Comparison of ENCODE assay signal across 8 cellular contexts in the genomic region with DNA sequence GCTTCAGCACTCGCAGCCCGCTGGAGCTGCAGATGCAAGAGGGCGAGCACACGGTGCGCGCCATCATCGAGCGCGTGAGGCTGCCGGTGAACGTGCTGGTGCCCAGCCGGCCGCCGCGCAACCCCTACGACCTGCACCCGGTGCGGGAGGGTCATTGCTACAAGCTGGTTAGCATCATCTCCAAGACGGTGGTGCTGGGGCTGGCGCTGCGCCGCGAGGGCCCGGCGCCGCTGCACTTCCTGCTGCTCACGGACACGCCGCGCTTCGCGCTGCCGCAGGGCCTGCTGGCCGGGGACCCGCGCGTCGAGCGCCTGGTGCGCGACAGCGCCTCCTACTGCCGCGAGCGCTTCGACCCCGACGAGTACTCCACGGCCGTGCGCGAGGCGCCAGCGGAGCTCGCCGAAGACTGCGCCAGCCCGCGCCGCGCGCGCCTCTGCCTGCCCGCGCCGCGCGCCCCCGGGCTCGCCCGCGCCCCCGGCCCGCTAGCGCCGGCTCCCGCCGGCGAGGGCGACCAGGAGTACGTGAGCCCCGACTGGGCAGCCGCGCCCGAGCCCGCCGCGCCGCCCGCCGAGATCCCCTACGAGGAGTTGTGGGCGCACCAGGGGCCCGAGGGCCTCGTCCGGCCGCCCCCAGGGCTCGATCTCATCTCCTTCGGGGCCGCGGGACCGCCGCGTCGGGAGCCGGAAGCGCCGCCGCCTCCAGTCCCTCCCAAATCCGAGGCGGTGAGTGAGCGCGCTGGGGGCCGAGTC. TPM values are rescaled to one million over a fixed set of nuclear protein-coding genes. Genes with fewer than 3 reads are reported as not detected.
DNase-seq lines count a peak whose midpoint lies in the region; ATAC-seq and TF ChIP-seq lines count a peak whose summit lies in the region.

No MANE protein-coding gene starts in this region.

- H3K27me3 Mint-ChIP-seq in osteocyte (ENCODE audit: unreplicated experiment), result no peaks in the 10 kb centered on the region

- H3K9me3 ChIP-seq in HCT116 (ENCODE audit: control insufficient read depth in 1 of 2, insufficient read depth in 1 of 2, low read depth in 1 of 2, low read length in 2 of 2), result no peaks in the 10 kb centered on the region
- H3K9me3 ChIP-seq in thymus (ENCODE audit: control insufficient read depth), result no peaks in the 10 kb centered on the region
- no peaks in the 10 kb centered on the region for H3K9me3 ChIP-seq in WERI-Rb-1 (ENCODE audit: severe bottlenecking)

- H3K27ac ChIP-seq in HCT116 (ENCODE audit: low read depth, low read length) (peak overlapping the region; percentile 36; the same call in 1 of the 2 replicates), thymus (ENCODE audit: low read depth) (no peak overlapping the region), WERI-Rb-1 (no peak overlapping the region)

- H3K4me3 ChIP-seq in HCT116 (replicated peaks in 1 of 2; ENCODE audit: low read depth in 1 of 2, low read length in 2 of 2), result peak overlapping the region; percentile 44 to 58
- peak overlapping the region; percentile 45 to 53 for H3K4me3 ChIP-seq in foreskin fibroblast (ENCODE audit: low read depth in 1 of 2, low read length in 2 of 2)
- H3K4me3 ChIP-seq in thymus (ENCODE audit: low read length), result peak overlapping the region; percentile 55
- H3K4me3 ChIP-seq in WERI-Rb-1 (ENCODE audit: low read depth, low read length), result no peak overlapping the region

- peak overlapping the region; percentile 82 for H3K4me3 Mint-ChIP-seq in osteocyte (ENCODE audit: unreplicated experiment)

- H3K9me2 ChIP-seq in HCT116 (ENCODE audit: insufficient read depth), result no peaks in the 10 kb centered on the region

- no peaks in the 10 kb centered on the region for H3K79me2 ChIP-seq in HCT116 (ENCODE audit: insufficient read depth, low read length)

- intact Hi-C loops in HCT116 (cut with micrococcal nuclease), result no loop called here

- CTCF ChIA-PET in GM10248 (lab: Yijun Ruan, JAX) (interaction anchor here (0.6 to 3.2 kb wide), 24 partner anchors 9 to 237 kb away, joined by 3 to 21 read pairs (median 4); a partner anchor contains a TSS), HCT116 (lab: Charles Lee) (interaction anchor here (1.0 kb wide), 1 partner anchor 13 kb away, joined by 3 read pairs; no protein-coding TSS in a partner anchor)

- BruUV-seq in HCT116 (replicated peaks; lab: Mats Ljungman, UMichigan), result no TSS peak

- 0 out of 2 replicates have a peak, but pooled peaks have one; percentile 6 for TF ChIP-seq RAD21 in HCT116 (IDR thresholded peaks at IDR 0.05; ENCODE audit: low read depth)

- no peaks in the 10 kb centered on the region for H3K27me3 ChIP-seq in HCT116 (ENCODE audit: insufficient read depth, low read length)
- peaks cover 3% of the 10 kb centered on the region for H3K27me3 ChIP-seq in thymus (ENCODE audit: control insufficient read depth, insufficient read depth)
- no peaks in the 10 kb centered on the region for H3K27me3 ChIP-seq in WERI-Rb-1 (ENCODE audit: insufficient read depth, low read depth, severe bottlenecking)

- H3K9me3 Mint-ChIP-seq in osteocyte (ENCODE audit: unreplicated experiment), result no peaks in the 10 kb centered on the region

- TF ChIP-seq POLR2A in HCT116 (IDR thresholded peaks at IDR 0.05; ENCODE audit: borderline replicate concordance, extremely low read depth, insufficient read depth, insufficient read length), result no peak

- peak overlapping the region; percentile 71 for H3K4me2 ChIP-seq in HCT116 (ENCODE audit: low read length)

- POLR2A ChIA-PET in GM10248 (lab: Yijun Ruan, JAX) (no interaction called here), HCT116 (lab: Charles Lee) (no interaction called here)

- H3K9ac ChIP-seq in HCT116 (ENCODE audit: low read length), result peak overlapping the region; percentile 65

- 2% methylated on average over 114 of the region's 114 CpGs for WGBS in thymus

- peak; percentile 91 for ATAC-seq in HCT116

- peak overlapping the region; percentile 86 for H3K27ac Mint-ChIP-seq in osteocyte (ENCODE audit: unreplicated experiment)

- RAD21 ChIA-PET in HCT116 (lab: Charles Lee; ENCODE audit: low non-redundant PET in 1 of 2, low total read pairs in 2 of 2, uncharacterized antibody in 2 of 2, unreplicated experiment in 2 of 2), result no interaction called here

- H3K36me3 ChIP-seq in HCT116 (ENCODE audit: control insufficient read depth in 1 of 2, insufficient read depth in 2 of 2, low read length in 2 of 2) (no peaks in the 10 kb centered on the region), thymus (ENCODE audit: control insufficient read depth, insufficient read depth) (no peaks in the 10 kb centered on the region), WERI-Rb-1 (peaks cover 73% of the 10 kb centered on the region)

- peak; percentile 90 for DNase-seq in GM10248 (ENCODE audit: extremely low spot score)
- peak; percentile 15 for DNase-seq in HCT116 (ENCODE audit: low read depth, low spot score)
- peak; percentile 86 for DNase-seq in NCI-H69 (lab: John Stamatoyannopoulos, UW)
- DNase-seq in activated T-helper 1 cell treated with Interleukin-2 at 50 U/mL for 16 hours (ENCODE audit: low read depth), result peak; percentile 82
- peak; percentile 72 to 90 for DNase-seq in foreskin fibroblast
- peak; percentile 95 for DNase-seq in osteocyte (ENCODE audit: extremely low spot score, unreplicated experiment)
- no peak for DNase-seq in WERI-Rb-1

- no peak overlapping the region for H2AFZ ChIP-seq in HCT116 (ENCODE audit: low read depth, low read length, poor library complexity, severe bottlenecking)

- peak; percentile 76 for TF ChIP-seq CTCF in GM10248 (IDR thresholded peaks at IDR 0.05; ENCODE audit: control extremely low read depth, extremely low read depth, low read depth, missing control alignments)
- TF ChIP-seq CTCF in HCT116 (IDR thresholded peaks at IDR 0.05 in 2 of 3, conservative IDR thresholded peaks at IDR 0.05 in 1 of 3; ENCODE audit: borderline replicate concordance in 1 of 3, insufficient read depth in 1 of 3, low read depth in 2 of 3, low read length in 2 of 3), result peak in 2 of 3 experiments; percentile 31 to 43; a peak in 3 of 6 replicates
- TF ChIP-seq CTCF in foreskin fibroblast (IDR thresholded peaks at IDR 0.05; ENCODE audit: low read depth, low read length), result no peak
- peak; percentile 74 for TF ChIP-seq CTCF in osteocyte (IDR thresholded peaks at IDR 0.05)
- no peak for TF ChIP-seq CTCF in WERI-Rb-1 (IDR thresholded peaks at IDR 0.05; ENCODE audit: low read depth, low read length)

- H3K4me1 ChIP-seq in HCT116 (ENCODE audit: control insufficient read depth in 1 of 2, insufficient read depth in 2 of 2, low read length in 2 of 2) (peaks cover 0 to 9% of the 10 kb centered on the region in 2 experiments; a peak in 1 of 4 replicates), thymus (ENCODE audit: control insufficient read depth, insufficient read depth, low read length) (no peaks in the 10 kb centered on the region)

- peaks cover 25% of the 10 kb centered on the region for H3K4me1 Mint-ChIP-seq in osteocyte (ENCODE audit: unreplicated experiment)

- peaks cover 3% of the 10 kb centered on the region for H3K36me3 Mint-ChIP-seq in osteocyte (ENCODE audit: unreplicated experiment)

- no peaks in the 10 kb centered on the region for H4K20me1 ChIP-seq in HCT116 (ENCODE audit: insufficient read depth)

TF ChIP-seq in HCT116, 20 proteins besides CTCF, POLR2A, EP300 and RAD21:
- no peak for TF ChIP-seq CBX3 (IDR thresholded peaks at IDR 0.05; ENCODE audit: low read depth)
- TF ChIP-seq ZFX (IDR thresholded peaks at IDR 0.05), result 0 out of 2 replicates have a peak, but pooled peaks have one; percentile 22
- TF ChIP-seq, protein P1, sequence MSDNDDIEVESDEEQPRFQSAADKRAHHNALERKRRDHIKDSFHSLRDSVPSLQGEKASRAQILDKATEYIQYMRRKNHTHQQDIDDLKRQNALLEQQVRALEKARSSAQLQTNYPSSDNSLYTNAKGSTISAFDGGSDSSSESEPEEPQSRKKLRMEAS (IDR thresholded peaks at IDR 0.05), result peak; percentile 55; the same call in 1 of the 2 replicates
TF ChIP-seq in HCT116: peak in this region for 2.

RNA-seq across cellular contexts. Expression of a gene that starts 11.8 kb away (rescaled TPM):
- total RNA-seq in HCT116 (2021; ENCODE audit: unreplicated experiment) (13.3 TPM), osteocyte (15.2 and 20.8 TPM in 2 replicates)
- polyA plus RNA-seq in HCT116 (2012), result 6.6 and 8.4 TPM in 2 replicates
- polyA plus RNA-seq in thymus, result 0.59 TPM

RNA-seq across cellular contexts. Expression of a gene that starts 59.7 kb away (rescaled TPM):
- total RNA-seq in HCT116 (2021; ENCODE audit: unreplicated experiment), result 101 TPM
- polyA plus RNA-seq in HCT116 (2012), result 67.9 and 85.4 TPM in 2 replicates
- total RNA-seq in osteocyte, result 114 and 124 TPM in 2 replicates
- polyA plus RNA-seq in thymus, result 57.1 TPM

Comparison
In these comparisons a context has a peak if more than half of its experiments do, and no peak if none do; other contexts are left out.
1. CTCF ChIP-seq: peak in GM10248 (single experiment), HCT116 (2 of 3) and osteocyte (single experiment); none in foreskin fibroblast (single experiment) and WERI-Rb-1 (single experiment).